ENCODE assay signal across 18 cellular contexts in genomic region chr5:23614422-23614821, GRCh38.
"Had no signal": no experiment of that assay in that cellular context is flagged by ENCODE, and none has a peak within 500 bp of the region (broad histone marks: within the 10 kb centered on the region; RNA-seq: fewer than 3 reads in every experiment).

No MANE protein-coding gene starts in this region.

- H3K4me1 ChIP-seq: gastrocnemius medialis, left ventricle myocardium inferior, sigmoid colon had no signal

- H3K9me3 ChIP-seq: gastrocnemius medialis had no signal

- H3K4me3 ChIP-seq: gastrocnemius medialis, left ventricle myocardium inferior, lung, sigmoid colon, skin epidermis had no signal

- H3K4me3 Mint-ChIP-seq: dendritic cell treated with granulocyte-macrophage colony-stimulating factor and Interleukin-4, amounts not matched to agents 40 ng/mL and 50 ng/mL, for 4 days; effector memory CD8-positive, alpha-beta T cell; naive B cell; nephron had no signal

- H3K27me3 Mint-ChIP-seq: dendritic cell treated with granulocyte-macrophage colony-stimulating factor and Interleukin-4, amounts not matched to agents 40 ng/mL and 50 ng/mL, for 4 days; effector memory CD8-positive, alpha-beta T cell; naive B cell had no signal

- FAIRE-seq: colon had no signal

- H3K36me3 Mint-ChIP-seq: naive B cell had no signal

- H3K27ac Mint-ChIP-seq: dendritic cell treated with granulocyte-macrophage colony-stimulating factor and Interleukin-4, amounts not matched to agents 40 ng/mL and 50 ng/mL, for 4 days; effector memory CD8-positive, alpha-beta T cell; naive B cell had no signal

- H3K4me1 Mint-ChIP-seq: naive B cell had no signal

- H3K36me3 ChIP-seq: gastrocnemius medialis, left ventricle myocardium inferior, sigmoid colon had no signal

- ATAC-seq: effector memory CD8-positive, alpha-beta T cell; gastrocnemius medialis had no signal

- DNase-seq: effector memory CD8-positive, alpha-beta T cell; gastrocnemius medialis; glutamatergic neuron; islet precursor cell; left ventricle myocardium inferior; mesendoderm; naive B cell; posterior cingulate gyrus; sigmoid colon; stimulated activated CD4-positive, alpha-beta T cell treated with anti-CD3 and anti-CD28 coated beads, Interleukin-2, amount 100 ng/mL, for 24 hours; stimulated activated CD4-positive, alpha-beta T cell treated with anti-CD3 and anti-CD28 coated beads, Interleukin-4, amount 100 ng/mL, for 4 hours; stimulated activated naive CD4-positive, alpha-beta T cell treated with Interleukin-2 at 50 U/mL for 16 hours; trophoblast cell had no signal

- H3K27ac ChIP-seq: gastrocnemius medialis, left ventricle myocardium inferior, sigmoid colon, skin epidermis had no signal

- H3K27me3 ChIP-seq: gastrocnemius medialis, sigmoid colon had no signal
